Comparison of ENCODE assay signal across 23 cellular contexts in the genomic region with DNA sequence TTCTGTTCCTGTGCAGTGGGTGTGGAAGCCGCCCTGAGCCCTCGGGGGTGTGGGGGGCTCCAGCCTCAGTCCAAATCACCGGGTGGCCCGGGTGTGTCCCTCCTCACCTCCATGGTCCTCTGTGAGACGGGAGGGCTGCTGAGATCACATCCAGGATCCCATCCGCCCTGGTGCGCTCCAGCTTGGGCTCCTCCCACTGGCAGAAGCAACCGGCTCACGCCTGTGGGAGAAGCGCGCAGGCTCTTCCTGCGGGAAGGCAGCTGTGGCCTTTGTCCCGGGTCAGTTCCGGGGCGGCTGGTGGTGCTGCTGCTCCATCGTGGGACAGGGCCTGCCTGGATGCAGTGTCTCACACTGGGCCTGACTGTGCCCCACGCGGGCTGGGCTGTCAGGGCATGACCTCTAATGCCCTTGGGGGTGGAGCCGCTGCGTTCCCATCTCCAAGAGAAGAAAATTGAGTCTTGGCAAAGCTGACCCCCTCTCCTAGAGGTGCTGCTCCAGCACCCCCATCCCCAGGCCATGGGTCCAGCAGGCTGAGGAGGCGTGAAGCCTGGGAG. TPM values are rescaled to one million over a fixed set of nuclear protein-coding genes. Genes with fewer than 3 reads are reported as not detected.
DNase-seq lines count a peak whose midpoint lies in the region; TF ChIP-seq lines count a peak whose summit lies in the region.
"Had no signal": no experiment of that assay in that cellular context is flagged by ENCODE, and none has a peak within 500 bp of the region (broad histone marks: within the 10 kb centered on the region; RNA-seq: fewer than 3 reads in every experiment).

No MANE protein-coding gene starts in this region.

- no peak overlapping the region for H4K8ac ChIP-seq in neuronal stem cell (ENCODE audit: low read depth, low read length)

- no peak overlapping the region for H2BK5ac ChIP-seq in neuronal stem cell (ENCODE audit: low read length)

- no peak overlapping the region for H3K4me2 ChIP-seq in neuronal stem cell (ENCODE audit: insufficient read depth, low read length, poor library complexity, severe bottlenecking)
- H3K4me2 ChIP-seq: A549, SK-N-SH had no signal

- H3K14ac ChIP-seq in neuronal stem cell (ENCODE audit: low read length), result peak overlapping the region; percentile 14

- H3K4me1 ChIP-seq in neuronal stem cell (ENCODE audit: control insufficient read depth in 2 of 2, insufficient read depth in 1 of 2, low read depth in 1 of 2, low read length in 2 of 2), result peaks cover 0 to 10% of the 10 kb centered on the region in 2 donors
- H3K4me1 ChIP-seq: A549, Peyer's patch had no signal

- no peak overlapping the region for H2BK120ac ChIP-seq in neuronal stem cell (ENCODE audit: low read depth, low read length)

- no peaks in the 10 kb centered on the region for H3K79me1 ChIP-seq in neuronal stem cell (ENCODE audit: low read depth, low read length)

- peak overlapping the region in 53 of 59 donors; percentile 15 to 87 (median 66) for H3K27ac ChIP-seq in dorsolateral prefrontal cortex
- H3K27ac ChIP-seq in neuronal stem cell (replicated peaks; ENCODE audit: low read length), result no peak overlapping the region
- H3K27ac ChIP-seq: A549, GM23248, HL-60, Peyer's patch had no signal

- no peaks in the 10 kb centered on the region for H3K9me3 ChIP-seq in neuronal stem cell (replicated peaks in 1 of 2; ENCODE audit: control insufficient read depth in 2 of 2, insufficient read depth in 1 of 2, low read depth in 1 of 2, low read length in 2 of 2)
- H3K9me3 ChIP-seq: A549, Peyer's patch, SK-N-SH had no signal

- H2AK5ac ChIP-seq in neuronal stem cell (ENCODE audit: low read depth, low read length), result peak overlapping the region; percentile 76

- H2BK15ac ChIP-seq in neuronal stem cell (ENCODE audit: low read length), result no peak overlapping the region

- intact Hi-C loops in dorsolateral prefrontal cortex (cut with DNase I), result no loop called here

- no peaks in the 10 kb centered on the region for H3K36me3 ChIP-seq in H7 (replicated peaks; ENCODE audit: control insufficient read depth, insufficient read depth, low read length)
- no peaks in the 10 kb centered on the region for H3K36me3 ChIP-seq in neuronal stem cell (replicated peaks in 1 of 2; ENCODE audit: control insufficient read depth in 2 of 2, insufficient read depth in 2 of 2, low read length in 2 of 2)
- H3K36me3 ChIP-seq: Peyer's patch had no signal

- H3K27me3 ChIP-seq in H7 (ENCODE audit: control insufficient read depth, insufficient read depth, low read length), result no peaks in the 10 kb centered on the region
- peaks cover 0 to 7% (median 0%) of the 10 kb centered on the region in 45 donors for H3K27me3 ChIP-seq in dorsolateral prefrontal cortex
- H3K27me3 ChIP-seq in neuronal stem cell (ENCODE audit: control insufficient read depth in 3 of 3, insufficient read depth in 3 of 3, low read depth in 1 of 3, low read length in 3 of 3), result no peaks in the 10 kb centered on the region
- H3K27me3 ChIP-seq: Peyer's patch had no signal

- no peak overlapping the region for H3K4me3 ChIP-seq in H7 (ENCODE audit: insufficient read depth, low read depth, low read length)
- peak overlapping the region in 32 of 59 donors; percentile 0 to 42 (median 22) for H3K4me3 ChIP-seq in dorsolateral prefrontal cortex
- H3K4me3 ChIP-seq in neuronal stem cell (ENCODE audit: low read length in 2 of 2), result no peak overlapping the region
- H3K4me3 ChIP-seq: A549, GM23248, Peyer's patch had no signal

- H3K9ac ChIP-seq in neuronal stem cell (ENCODE audit: low read depth, low read length, poor library complexity), result no peak overlapping the region
- H3K9ac ChIP-seq: GM23248, SK-N-SH had no signal

- H3K18ac ChIP-seq in neuronal stem cell (ENCODE audit: low read length), result peak overlapping the region; percentile 64

- H3K4ac ChIP-seq in neuronal stem cell (ENCODE audit: low read length), result no peak overlapping the region

- no peak overlapping the region for H4K91ac ChIP-seq in neuronal stem cell (ENCODE audit: low read depth, low read length, poor library complexity)

- H2AFZ ChIP-seq in neuronal stem cell (ENCODE audit: low read length), result no peak overlapping the region
- H2AFZ ChIP-seq: GM23248 had no signal

- DNase-seq in Daoy (ENCODE audit: low read depth) (peak; percentile 44), H7 (peak; percentile 73), dorsolateral prefrontal cortex (peak in 2 of 10 donors; percentile 69 to 71), neuronal stem cell (ENCODE audit: low spot score) (no peak), HuH-7 (ENCODE audit: low spot score) (no peak), foreskin melanocyte (no peak)
- no peak for DNase-seq in stimulated activated CD4-positive, alpha-beta T cell treated with anti-CD3 and anti-CD28 coated beads, Interleukin-15, amount 100 ng/mL, for 24 hours
- DNase-seq: AML-193; CD8-positive, alpha-beta T cell; DMS 273 treated with DMSO at 0.1 percent for 48 hours; DMS79 treated with DMSO at 0.1 percent for 48 hours; GM23248; NCI-H1048; NCI-H1417; NCI-H1694; NCI-H2029 treated with DMSO at 0.1 percent for 48 hours; NCI-H446 treated with DMSO at 0.1 percent for 48 hours; NCI-H526; OCI-M1; Peyer's patch; SK-N-SH had no signal

- H3K23ac ChIP-seq in neuronal stem cell (ENCODE audit: low read depth, low read length, poor library complexity), result peak overlapping the region; percentile 73

- WGBS in neuronal stem cell (ENCODE audit: extremely low coverage in 2 of 2, insufficient read length in 2 of 2, insufficient replicate concordance in 1 of 2), 2 donors, result no CpG with 5 or more reads among the region's 21 CpGs

- peak overlapping the region; percentile 9 for H2BK12ac ChIP-seq in neuronal stem cell (ENCODE audit: low read length)

- peak in 1 of 56 donors; percentile 9 for TF ChIP-seq CTCF in dorsolateral prefrontal cortex (IDR thresholded peaks at IDR 0.05 in 54 of 56, conservative IDR thresholded peaks at IDR 0.05 in 2 of 56; ENCODE audit: low read depth in 1 of 56, partially characterized antibody in 56 of 56)

RNA-seq across cellular contexts. Expression of a gene that starts 18.5 kb away (rescaled TPM):
- total RNA-seq in Daoy (2014; rRNA removed; shearing (Covaris generic)), result 23.7 and 35.5 TPM in 2 replicates
- 42.9 and 58.2 TPM in 2 replicates for total RNA-seq in H7 (2014; rRNA removed; shearing (Covaris generic))
- 1,000 to 10,000 TPM in 2 of 120 experiments, 100 to 1,000 TPM in 118; 171 to 1,128 (median 638) TPM for total RNA-seq in dorsolateral prefrontal cortex
- 5.8 TPM for polyA plus RNA-seq in neuronal stem cell (2013, experiment 1 of 2)
- polyA plus RNA-seq in neuronal stem cell (2013, experiment 2 of 2), result 5.8 TPM
- total RNA-seq: CD8-positive, alpha-beta T cell had no signal

Comparison
In these comparisons a context has a peak if more than half of its experiments do, and no peak if none do; other contexts are left out.
1. DNase-seq: peak in Daoy (single experiment) and H7 (single experiment); none in neuronal stem cell (single experiment), HuH-7 (single experiment), stimulated activated CD4-positive, alpha-beta T cell treated with anti-CD3 and anti-CD28 coated beads, Interleukin-15, amount 100 ng/mL, for 24 hours (single experiment) and foreskin melanocyte (single experiment).
2. H3K4me3 ChIP-seq: peak in dorsolateral prefrontal cortex (32 of 59); none in H7 (single experiment) and neuronal stem cell (0 of 2).